1 cellular context compared by ENCODE assay signal in genomic region chr16:53882310-53882709, GRCh38.
TF ChIP-seq lines count a peak whose summit lies in the region.

No MANE protein-coding gene starts in this region.

TF ChIP-seq in HepG2, 621 proteins besides CTCF, POLR2A, EP300 and RAD21 (continued from another document):
- TF ChIP-seq ZNF280D (CRISPR knock-in tag; IDR thresholded peaks at IDR 0.05): peak; percentile 23; the same call in 1 of the 2 replicates
